In the genomic region with DNA sequence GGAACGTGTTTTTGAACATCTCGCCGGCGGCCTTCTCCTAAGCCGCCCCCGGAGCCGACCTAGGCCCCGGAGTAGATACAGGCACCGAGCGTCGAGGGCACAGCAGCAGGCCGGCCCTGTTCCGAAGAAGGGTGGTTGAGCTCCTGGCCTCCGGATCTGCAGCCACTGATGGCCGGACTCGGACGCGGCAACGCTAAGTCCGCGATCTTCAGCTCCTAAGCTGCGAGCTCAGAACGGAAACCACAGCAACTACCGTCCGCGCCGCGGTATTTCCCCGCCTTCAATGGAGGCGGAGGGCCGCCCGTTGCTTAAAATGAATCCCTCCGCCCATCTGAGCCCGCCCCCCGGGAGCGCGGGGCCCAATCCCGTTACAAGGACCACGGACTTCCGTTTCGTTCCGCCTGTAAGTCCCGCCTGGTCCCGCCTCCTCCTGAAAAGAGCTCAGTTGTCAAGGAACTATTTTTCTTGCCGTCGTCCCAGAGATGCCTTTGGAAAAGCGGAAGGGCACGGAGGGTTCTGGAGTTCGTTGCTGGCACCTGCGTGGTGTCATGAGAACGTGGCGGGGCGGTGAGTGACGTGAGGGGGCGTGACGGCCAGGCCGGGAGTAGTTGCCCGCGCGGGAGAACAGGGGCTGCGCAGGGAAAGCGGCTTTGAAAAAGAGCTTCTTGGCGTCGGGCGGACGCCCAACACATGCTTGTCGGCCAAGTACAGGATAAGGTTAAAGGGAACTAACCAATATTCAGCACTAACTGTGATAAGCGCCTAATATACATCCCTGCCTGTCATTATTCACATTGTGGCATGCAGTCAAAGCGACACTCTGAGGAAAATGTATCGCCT, we compare ENCODE assay signal across 8 cellular contexts. TPM values are rescaled to one million over a fixed set of nuclear protein-coding genes. Genes with fewer than 3 reads are reported as not detected.
DNase-seq lines count a peak whose midpoint lies in the region; ATAC-seq, FAIRE-seq and TF ChIP-seq lines count a peak whose summit lies in the region.

CFAP20 (minus strand) TSS at position 285 of the 840 bp plus-strand sequence; CDS start at position 19, 266 bp downstream.

- peak within 1 kb of the TSS; percentile 71 for H4K91ac ChIP-seq in trophoblast cell (ENCODE audit: low read depth, low read length)

- H3K79me1 ChIP-seq in trophoblast cell (ENCODE audit: low read length) = peaks cover 3% of the 10 kb centered on the region

- H3K4me1 ChIP-seq in adrenal gland (replicated peaks in 1 of 2) (peaks cover 20 to 40% of the 10 kb centered on the region in 2 donors), trophoblast cell (ENCODE audit: control insufficient read depth in 1 of 2, insufficient read depth in 2 of 2, low read length in 2 of 2) (peaks cover 3 to 5% of the 10 kb centered on the region in 2 experiments), transverse colon (peaks cover 25 to 39% (median 27%) of the 10 kb centered on the region in 4 donors)

- H3K9me3 ChIP-seq in adrenal gland (replicated peaks in 1 of 3) (no peaks in the 10 kb centered on the region), trophoblast cell (ENCODE audit: insufficient read depth, low read depth, low read length) (peaks cover 1% of the 10 kb centered on the region), transverse colon (no peaks in the 10 kb centered on the region)

- peak within 1 kb of the TSS; percentile 71 for H2BK5ac ChIP-seq in trophoblast cell (ENCODE audit: low read depth, low read length, poor library complexity)

- TF ChIP-seq POLR2A in GM12892 (IDR thresholded peaks at IDR 0.05; ENCODE audit: low read depth, low read length) = peak; percentile 87
- TF ChIP-seq POLR2A in adrenal gland (IDR thresholded peaks at IDR 0.05) = peak; percentile 86 to 96
- peak; percentile 94 for TF ChIP-seq POLR2A in transverse colon (IDR thresholded peaks at IDR 0.05)

- peak within 1 kb of the TSS; percentile 24 for H2AK5ac ChIP-seq in trophoblast cell (ENCODE audit: low read length)

- peak within 1 kb of the TSS; percentile 80 for H3K18ac ChIP-seq in trophoblast cell (ENCODE audit: low read length)

- H3K36me3 ChIP-seq in adrenal gland (replicated peaks in 1 of 2) (no peaks in the 10 kb centered on the region), trophoblast cell (ENCODE audit: control insufficient read depth in 1 of 2, insufficient read depth in 2 of 2, low read length in 2 of 2) (no peaks in the 10 kb centered on the region), transverse colon (no peaks in the 10 kb centered on the region)

- peaks cover 6% of the 10 kb centered on the region for H3K79me2 ChIP-seq in trophoblast cell (ENCODE audit: control insufficient read depth, insufficient read depth, low read length, poor library complexity)

- TF ChIP-seq EP300 in transverse colon (IDR thresholded peaks at IDR 0.05; ENCODE audit: low read depth) = no peak

- in situ Hi-C loops in transverse colon (cut with MboI; ENCODE audit: low pct_ligation_motif_present in 1 of 4, low pct_unique_long_range_greater_than_20kb in 1 of 4, low sequenced_read_pairs in 3 of 4) = loop anchor here in 3 of 4 donors (5.0 to 10.0 kb wide), 3 partner anchors 105 to 115 kb away; partner anchors contain the start of gene MMP15 (in 1 of the 3)

- H4K12ac ChIP-seq in trophoblast cell (ENCODE audit: low read depth, low read length) = peak within 1 kb of the TSS; percentile 75

- peak within 1 kb of the TSS; percentile 78 for H3K9ac ChIP-seq in trophoblast cell (ENCODE audit: low read length)

- peak within 1 kb of the TSS; percentile 86 for H3K4ac ChIP-seq in trophoblast cell (ENCODE audit: low read depth, low read length)

- peak within 1 kb of the TSS; percentile 79 for H3K4me2 ChIP-seq in trophoblast cell (ENCODE audit: low read length)

- no peak within 1 kb of the TSS for H3K23ac ChIP-seq in trophoblast cell (ENCODE audit: low read length)

- no peak within 1 kb of the TSS for H2BK12ac ChIP-seq in trophoblast cell (ENCODE audit: low read length)

- H3K14ac ChIP-seq in trophoblast cell (ENCODE audit: low read length) = peak within 1 kb of the TSS; percentile 79

- intact Hi-C loops in adrenal gland (cut with DNase I) (no loop called here), cardiac septum (cut with DNase I) (no loop called here), transverse colon (cut with DNase I; ENCODE audit: low total_unique reads) (loop anchor here (5.0 kb wide), 1 partner anchor 68 kb away; the partner anchor contains the start of gene CSNK2A2)

- H2BK120ac ChIP-seq in trophoblast cell (ENCODE audit: insufficient read depth, low read length, poor library complexity) = peak within 1 kb of the TSS; percentile 73

- DNase-seq in GM12892 (ENCODE audit: insufficient read length) (peak; percentile 68), NCI-H146 (lab: John Stamatoyannopoulos, UW) (peak; percentile 99), T-helper 1 cell (peak; percentile 92 to 99 (median 94)), adrenal gland (peak; percentile 97 to 100 (median 99)), cardiac septum (ENCODE audit: low spot score) (peak; percentile 99), trophoblast cell (peak; percentile 100), transverse colon (peak; percentile 99)

- WGBS in adrenal gland, 4 donors = 2 to 4% (median 3%) methylated on average over 44 to 70 of the region's 70 CpGs
- WGBS in trophoblast cell (ENCODE audit: extremely low coverage, insufficient coverage, insufficient read length) = no CpG with 5 or more reads among the region's 70 CpGs
- WGBS in transverse colon (ENCODE audit: low coverage in 1 of 2), 2 donors = 2 to 4% methylated on average over 12 to 67 of the region's 70 CpGs

- H3K4me3 ChIP-seq in adrenal gland (peak within 1 kb of the TSS; percentile 58 to 96 (median 79)), trophoblast cell (ENCODE audit: low read depth, low read length) (peak within 1 kb of the TSS; percentile 88), transverse colon (peak within 1 kb of the TSS; percentile 62 to 86 (median 84))

- TF ChIP-seq CTCF in adrenal gland (IDR thresholded peaks at IDR 0.05) (no peak), transverse colon (IDR thresholded peaks at IDR 0.05) (no peak)

- FAIRE-seq in GM12892 (lab: Jason Lieb, UNC) = peak; percentile 94

- ATAC-seq in HG02852 (IDR thresholded peaks at IDR 0.05; ENCODE audit: unreplicated experiment) = peak; percentile 84

- peak within 1 kb of the TSS; percentile 82 for H4K8ac ChIP-seq in trophoblast cell (ENCODE audit: low read depth, low read length)

- peak within 1 kb of the TSS; percentile 80 for H2AFZ ChIP-seq in trophoblast cell (ENCODE audit: insufficient read depth, low read length, poor library complexity)

- H3K27ac ChIP-seq in adrenal gland = peak within 1 kb of the TSS; percentile 33 to 89 (median 87)
- peak within 1 kb of the TSS; percentile 75 for H3K27ac ChIP-seq in trophoblast cell (ENCODE audit: low read depth, low read length)
- H3K27ac ChIP-seq in transverse colon = peak within 1 kb of the TSS; percentile 90 to 96 (median 92)

- H3K27me3 ChIP-seq in adrenal gland (no peaks in the 10 kb centered on the region), trophoblast cell (ENCODE audit: insufficient read depth, low read length) (no peaks in the 10 kb centered on the region), transverse colon (no peaks in the 10 kb centered on the region)

RNA-seq across cellular contexts. Expression of gene CFAP20, which starts in this region (rescaled TPM):
- polyA plus RNA-seq in GM12892 (2012; ENCODE audit: missing spikeins) = 31.1 TPM
- 10 to 100 TPM; 18.6 to 57.9 (median 33.4) TPM for total RNA-seq in adrenal gland
- 10 to 100 TPM; 17.1 to 62.5 (median 18.4) TPM for polyA plus RNA-seq in adrenal gland
- 36.7 TPM for total RNA-seq in cardiac septum
- polyA plus RNA-seq in trophoblast cell (2013) = 48.2 and 51.5 TPM in 2 replicates
- total RNA-seq in transverse colon = 10 to 100 TPM in 3 of 4 donors, 1 to 10 TPM in 1; 6.6 to 26.5 (median 21.4) TPM

Comparison
In these comparisons a context has a peak if more than half of its experiments do, and no peak if none do; other contexts are left out.
1. Peak in every context shown above with its lines: DNase-seq, ATAC-seq, H3K4me3 ChIP-seq and H3K27ac ChIP-seq.